8 cellular contexts compared by ENCODE assay signal in the genomic region with DNA sequence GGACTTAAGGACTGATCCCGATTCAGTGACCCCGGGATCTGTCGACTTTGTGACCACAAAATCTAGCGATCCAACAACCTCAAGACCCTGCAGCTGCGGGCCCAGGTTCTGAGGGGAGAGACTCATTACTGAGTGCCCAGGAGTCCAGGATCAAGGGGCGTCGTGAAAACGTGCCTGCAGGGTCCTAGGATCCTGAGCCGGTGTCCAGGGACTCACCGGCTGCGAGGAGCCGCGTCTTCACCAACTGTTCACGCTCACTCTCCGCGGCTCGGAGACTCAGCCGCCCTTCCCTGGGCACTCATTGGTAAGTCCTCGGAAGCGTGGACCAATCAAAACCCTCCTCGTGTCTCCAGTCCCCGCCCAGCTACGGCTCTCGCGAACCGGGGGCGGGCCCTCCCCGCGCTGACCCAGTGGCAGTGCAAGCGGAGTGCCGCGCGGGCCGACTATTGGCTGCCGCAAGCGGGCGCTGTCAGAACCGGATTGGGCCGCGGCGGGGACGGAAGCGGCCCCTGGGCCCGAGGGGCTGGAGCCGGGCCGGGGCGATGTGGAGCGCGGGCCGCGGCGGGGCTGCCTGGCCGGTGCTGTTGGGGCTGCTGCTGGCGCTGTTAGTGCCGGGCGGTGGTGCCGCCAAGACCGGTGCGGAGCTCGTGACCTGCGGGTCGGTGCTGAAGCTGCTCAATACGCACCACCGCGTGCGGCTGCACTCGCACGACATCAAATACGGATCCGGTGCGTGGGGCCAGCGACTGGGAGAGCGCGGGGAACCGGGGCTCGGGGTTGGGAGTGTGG.
DNase-seq lines count a peak whose midpoint lies in the region; ATAC-seq and TF ChIP-seq lines count a peak whose summit lies in the region.

Gene SDF2L1 (plus strand): TSS at position 508 of the 789 bp plus-strand sequence. CDS start 35 bp downstream, at position 543.

- peak; percentile 12 for TF ChIP-seq CTCF in GM10266 (IDR thresholded peaks at IDR 0.05; ENCODE audit: control insufficient read depth, insufficient read depth, low read depth, missing control alignments)

- peak; percentile 88 for ATAC-seq in HG02623 (IDR thresholded peaks at IDR 0.05; ENCODE audit: unreplicated experiment)
- ATAC-seq in SK-N-SH treated with all-trans-retinoic acid at 6 μM for 48 hours = peak; percentile 95

- DNase-seq in GM10266 (ENCODE audit: extremely low spot score) (peak; percentile 99), NCI-H1092 treated with DMSO at 0.1 percent for 48 hours (lab: John Stamatoyannopoulos, UW) (peak; percentile 99), globus pallidus (ENCODE audit: low spot score) (peak; percentile 98), nucleus accumbens (lab: John Stamatoyannopoulos, UW) (peak; percentile 74 to 98 (median 96)), superior temporal gyrus (ENCODE audit: extremely low spot score) (peak; percentile 99)
- DNase-seq in activated naive CD4-positive, alpha-beta T cell treated with anti-CD3 and anti-CD28 coated beads, Interleukin-2, amount 50 U/mL, for 16 hours = peak; percentile 99

TF ChIP-seq in SK-N-SH treated with all-trans-retinoic acid at 6 μM for 48 hours, 23 proteins besides CTCF, POLR2A, EP300 and RAD21:
- no peak for TF ChIP-seq TSHZ2 (CRISPR knock-in tag; IDR thresholded peaks at IDR 0.05)
- no peak for TF ChIP-seq ESRRG (CRISPR knock-in tag; IDR thresholded peaks at IDR 0.05)

Comparison
In these comparisons a context has a peak if more than half of its experiments do, and no peak if none do; other contexts are left out.
1. Peak in every context shown above with its lines: DNase-seq and ATAC-seq.